Comparison of ENCODE assay signal across 8 cellular contexts in the genomic region with DNA sequence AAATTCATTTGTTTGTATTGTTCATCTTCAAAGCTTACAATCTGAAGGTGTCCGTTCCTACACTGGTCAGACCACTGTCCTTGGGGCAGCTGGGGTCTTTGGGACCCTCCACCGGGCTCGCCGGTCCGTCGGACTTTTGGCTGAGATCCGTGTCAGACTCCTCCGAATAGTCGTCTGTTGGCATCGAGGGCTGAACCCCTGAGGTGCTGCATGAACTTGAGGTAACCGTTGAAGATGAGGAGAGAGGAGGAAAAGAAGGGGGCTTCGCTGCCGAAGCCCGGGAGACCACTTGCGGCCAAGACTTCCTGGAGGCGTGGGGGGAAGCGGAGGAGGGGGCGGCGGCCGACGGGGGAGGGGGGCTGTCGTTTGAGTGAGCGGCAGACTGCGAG.
DNase-seq lines count a peak whose midpoint lies in the region; ATAC-seq and TF ChIP-seq lines count a peak whose summit lies in the region.

No MANE protein-coding gene starts in this region.

- H3K27ac ChIP-seq in transverse colon (peak overlapping the region; percentile 54 to 62 (median 58)), right lobe of liver (no peak overlapping the region)

- H3K4me1 ChIP-seq in adipocyte (ENCODE audit: control insufficient read depth, insufficient read depth, low read length) (peaks cover 26% of the 10 kb centered on the region), transverse colon (peaks cover 4 to 16% (median 4%) of the 10 kb centered on the region in 4 donors), right lobe of liver (no peaks in the 10 kb centered on the region)

- TF ChIP-seq EP300 in transverse colon (IDR thresholded peaks at IDR 0.05; ENCODE audit: low read depth), result no peak

- no peaks in the 10 kb centered on the region for H3K27me3 ChIP-seq in adipocyte (replicated peaks; ENCODE audit: control insufficient read depth, insufficient read depth, low read length)
- H3K27me3 ChIP-seq in kidney epithelial cell (ENCODE audit: control insufficient read depth, insufficient read depth, low read length), result no peaks in the 10 kb centered on the region
- H3K27me3 ChIP-seq in transverse colon, result no peaks in the 10 kb centered on the region
- no peaks in the 10 kb centered on the region for H3K27me3 ChIP-seq in right lobe of liver

- in situ Hi-C loops in transverse colon (cut with MboI; ENCODE audit: low pct_ligation_motif_present in 1 of 4, low pct_unique_long_range_greater_than_20kb in 1 of 4, low sequenced_read_pairs in 3 of 4), result no loop called here

- H3K9me3 ChIP-seq in adipocyte (ENCODE audit: control insufficient read depth, low read length) (no peaks in the 10 kb centered on the region), transverse colon (no peaks in the 10 kb centered on the region), right lobe of liver (no peaks in the 10 kb centered on the region)

- H3K4me3 ChIP-seq in adipocyte (ENCODE audit: low read length) (peak overlapping the region; percentile 80), kidney epithelial cell (ENCODE audit: low read depth, low read length) (peak overlapping the region; percentile 6), transverse colon (peak overlapping the region; percentile 18 to 42 (median 32)), right lobe of liver (peak overlapping the region in 1 of 3 donors; percentile 36)

- intact Hi-C loops in transverse colon (cut with DNase I; ENCODE audit: low total_unique reads), result no loop called here
- intact Hi-C loops in right lobe of liver (cut with DNase I), result no loop called here

- TF ChIP-seq CTCF in kidney epithelial cell (IDR thresholded peaks at IDR 0.05; ENCODE audit: insufficient read depth, low read length, poor library complexity, severe bottlenecking) (no peak), transverse colon (IDR thresholded peaks at IDR 0.05) (no peak), right lobe of liver (IDR thresholded peaks at IDR 0.05) (no peak)

- DNase-seq in activated gamma-delta T cell treated with anti-CD3 and anti-CD28 coated beads, Interleukin-2, amount 50 U/mL, for 16 hours (ENCODE audit: low read depth), result peak; percentile 2
- DNase-seq in activated gamma-delta T cell (lab: John Stamatoyannopoulos, UW) (no peak), adipocyte (ENCODE audit: low read depth) (no peak), kidney epithelial cell (ENCODE audit: low read depth) (no peak), transverse colon (no peak), NCI-H1092 treated with DMSO at 0.1 percent for 48 hours (lab: John Stamatoyannopoulos, UW) (no peak), right lobe of liver (no peak)
- no peak for DNase-seq in stimulated activated CD4-positive, alpha-beta T cell treated with anti-CD3 and anti-CD28 coated beads, Interleukin-12 subunit alpha, Interleukin-12 subunit beta, amount 100 ng/mL, for 4 hours

- ATAC-seq in right lobe of liver, result no peak

- H3K36me3 ChIP-seq in adipocyte (ENCODE audit: control insufficient read depth, insufficient read depth, low read length, severe bottlenecking) (peaks cover 19% of the 10 kb centered on the region), kidney epithelial cell (ENCODE audit: control insufficient read depth, insufficient read depth, low read length) (peaks cover 2% of the 10 kb centered on the region), transverse colon (no peaks in the 10 kb centered on the region), right lobe of liver (no peaks in the 10 kb centered on the region)

- TF ChIP-seq POLR2A in transverse colon (IDR thresholded peaks at IDR 0.05) (no peak), right lobe of liver (IDR thresholded peaks at IDR 0.05) (no peak)

- H3K9ac ChIP-seq in adipocyte (ENCODE audit: low read length), result peak overlapping the region; percentile 86

- 20 to 27% methylated on average over 1 to 24 of the region's 24 CpGs for WGBS in transverse colon (ENCODE audit: low coverage in 1 of 2), 2 donors
- 59% methylated on average over 20 of the region's 24 CpGs for WGBS in right lobe of liver (ENCODE audit: insufficient coverage, low coverage, low lambda C conversion rate, missing lambda C conversion rate)

Comparison
In these comparisons a context has a peak if more than half of its experiments do, and no peak if none do; other contexts are left out.
1. H3K27ac ChIP-seq: peak in transverse colon (4 of 4); none in right lobe of liver (0 of 3).